ENCODE assay signal across 14 cellular contexts in the genomic region with DNA sequence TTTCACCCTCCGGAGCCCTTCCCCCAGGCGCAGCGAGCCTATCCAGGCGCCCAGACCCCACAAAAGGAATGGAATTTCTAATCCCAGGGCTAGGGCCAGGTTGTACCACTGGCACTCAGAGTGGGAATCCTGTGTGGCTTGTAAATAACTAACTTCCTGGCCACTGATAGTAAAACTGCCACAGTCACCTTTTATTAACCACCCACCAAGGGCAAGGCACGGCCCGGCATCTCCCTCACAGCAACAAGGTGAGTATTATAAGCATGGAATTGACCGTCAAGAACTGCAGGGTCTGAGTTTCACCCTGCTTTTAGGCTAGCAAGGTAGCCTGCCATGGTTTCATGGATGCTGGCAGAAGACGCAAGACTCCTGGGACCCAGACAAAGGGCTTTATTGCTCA.
"Had no signal": no experiment of that assay in that cellular context is flagged by ENCODE, and none has a peak within 500 bp of the region (broad histone marks: within the 10 kb centered on the region; RNA-seq: fewer than 3 reads in every experiment).

No MANE protein-coding gene starts in this region.

- H3K9me3 Mint-ChIP-seq: activated CD4-positive, alpha-beta memory T cell treated with anti-CD3 and anti-CD28 coated beads for 36 hours; activated naive CD4-positive, alpha-beta T cell treated with anti-CD3 and anti-CD28 coated beads, Interleukin-2, amount 10 ng/mL, durations not matched to agents 7 days and 5 days; activated T-helper 2 cell treated with anti-CD3 and anti-CD28 coated beads, Interferon-gamma antibody, Interleukin-2, Interleukin-4, amounts not matched to agents 10 μg/mL and 5 μg/mL and 100 μg/mL, durations not matched to agents 14 hours and 24 hours and 36 hours; stimulated activated naive B cell treated with anti-CD40 and anti-IgM and Interleukin-4, amounts not matched to agents 10 μg/mL and 1 μg/mL and 100 μg/mL, for 72 hours had no signal

- H3K9me3 ChIP-seq: gastroesophageal sphincter, transverse colon had no signal

- H3K36me3 Mint-ChIP-seq: activated CD4-positive, alpha-beta memory T cell treated with anti-CD3 and anti-CD28 coated beads for 36 hours; activated CD8-positive, alpha-beta memory T cell treated with anti-CD3 and anti-CD28 coated beads, Interleukin-2, amount 10 ng/mL, durations not matched to agents 7 days and 5 days; activated naive CD4-positive, alpha-beta T cell treated with anti-CD3 and anti-CD28 coated beads, Interleukin-2, amount 10 ng/mL, durations not matched to agents 7 days and 5 days; stimulated activated naive B cell treated with anti-CD40 and anti-IgM and Interleukin-4, amounts not matched to agents 10 μg/mL and 1 μg/mL and 100 μg/mL, for 72 hours had no signal

- FAIRE-seq: kidney had no signal

- ATAC-seq: activated CD4-positive, alpha-beta T cell treated with anti-CD3 and anti-CD28 coated beads for 36 hours; activated CD8-positive, alpha-beta memory T cell treated with anti-CD3 and anti-CD28 coated beads, Interleukin-2, amount 10 ng/mL, durations not matched to agents 7 days and 5 days; gastroesophageal sphincter; stimulated activated naive B cell treated with anti-CD40 and anti-IgM and Interleukin-4, amounts not matched to agents 10 μg/mL and 1 μg/mL and 100 μg/mL, for 72 hours had no signal

- H3K27ac ChIP-seq: gastroesophageal sphincter, parathyroid adenoma, transverse colon had no signal

- H3K36me3 ChIP-seq: gastroesophageal sphincter, transverse colon had no signal

- H3K4me1 Mint-ChIP-seq: activated CD4-positive, alpha-beta T cell treated with anti-CD3 and anti-CD28 coated beads for 36 hours; activated CD8-positive, alpha-beta memory T cell treated with anti-CD3 and anti-CD28 coated beads, Interleukin-2, amount 10 ng/mL, durations not matched to agents 7 days and 5 days; activated naive CD4-positive, alpha-beta T cell treated with anti-CD3 and anti-CD28 coated beads, Interleukin-2, amount 10 ng/mL, durations not matched to agents 7 days and 5 days had no signal

- H3K4me1 ChIP-seq: parathyroid adenoma, transverse colon had no signal

- H3K27me3 Mint-ChIP-seq: activated CD4-positive, alpha-beta memory T cell treated with anti-CD3 and anti-CD28 coated beads for 36 hours; activated CD4-positive, alpha-beta T cell treated with anti-CD3 and anti-CD28 coated beads for 36 hours had no signal

- H3K4me3 ChIP-seq: dorsolateral prefrontal cortex, gastroesophageal sphincter, transverse colon had no signal

- H3K9ac ChIP-seq: parathyroid adenoma had no signal

- DNase-seq: activated CD4-positive, alpha-beta memory T cell treated with anti-CD3 and anti-CD28 coated beads for 36 hours; activated CD4-positive, alpha-beta T cell treated with anti-CD3 and anti-CD28 coated beads for 36 hours; activated CD8-positive, alpha-beta memory T cell treated with anti-CD3 and anti-CD28 coated beads, Interleukin-2, amount 10 ng/mL, durations not matched to agents 7 days and 5 days; activated naive CD4-positive, alpha-beta T cell treated with anti-CD3 and anti-CD28 coated beads, Interleukin-2, amount 10 ng/mL, durations not matched to agents 7 days and 5 days; activated T-cell treated with anti-CD3 and anti-CD28 coated beads, Interleukin-2, amount 50 U/mL, for 1 hour; dorsolateral prefrontal cortex; kidney; stimulated activated CD4-positive, alpha-beta T cell treated with anti-CD3 and anti-CD28 coated beads, Interleukin-2, amount 100 ng/mL, for 48 hours; stimulated activated naive B cell treated with anti-CD40 and anti-IgM and Interleukin-4, amounts not matched to agents 10 μg/mL and 1 μg/mL and 100 μg/mL, for 72 hours; T-helper 2 cell; transverse colon had no signal

- H3K27me3 ChIP-seq: dorsolateral prefrontal cortex, gastroesophageal sphincter, transverse colon had no signal

- H3K4me3 Mint-ChIP-seq: activated CD4-positive, alpha-beta memory T cell treated with anti-CD3 and anti-CD28 coated beads for 36 hours; activated CD4-positive, alpha-beta T cell treated with anti-CD3 and anti-CD28 coated beads for 36 hours; activated CD8-positive, alpha-beta memory T cell treated with anti-CD3 and anti-CD28 coated beads, Interleukin-2, amount 10 ng/mL, durations not matched to agents 7 days and 5 days; activated naive CD4-positive, alpha-beta T cell treated with anti-CD3 and anti-CD28 coated beads, Interleukin-2, amount 10 ng/mL, durations not matched to agents 7 days and 5 days; stimulated activated naive B cell treated with anti-CD40 and anti-IgM and Interleukin-4, amounts not matched to agents 10 μg/mL and 1 μg/mL and 100 μg/mL, for 72 hours had no signal

- H3K27ac Mint-ChIP-seq: activated CD4-positive, alpha-beta memory T cell treated with anti-CD3 and anti-CD28 coated beads for 36 hours; activated CD4-positive, alpha-beta T cell treated with anti-CD3 and anti-CD28 coated beads for 36 hours; activated CD8-positive, alpha-beta memory T cell treated with anti-CD3 and anti-CD28 coated beads, Interleukin-2, amount 10 ng/mL, durations not matched to agents 7 days and 5 days; activated naive CD4-positive, alpha-beta T cell treated with anti-CD3 and anti-CD28 coated beads, Interleukin-2, amount 10 ng/mL, durations not matched to agents 7 days and 5 days; activated T-helper 2 cell treated with anti-CD3 and anti-CD28 coated beads, Interferon-gamma antibody, Interleukin-2, Interleukin-4, amounts not matched to agents 10 μg/mL and 5 μg/mL and 100 μg/mL, durations not matched to agents 14 hours and 24 hours and 36 hours; stimulated activated naive B cell treated with anti-CD40 and anti-IgM and Interleukin-4, amounts not matched to agents 10 μg/mL and 1 μg/mL and 100 μg/mL, for 72 hours had no signal
